ENCODE assay signal across 12 cellular contexts in the genomic region with DNA sequence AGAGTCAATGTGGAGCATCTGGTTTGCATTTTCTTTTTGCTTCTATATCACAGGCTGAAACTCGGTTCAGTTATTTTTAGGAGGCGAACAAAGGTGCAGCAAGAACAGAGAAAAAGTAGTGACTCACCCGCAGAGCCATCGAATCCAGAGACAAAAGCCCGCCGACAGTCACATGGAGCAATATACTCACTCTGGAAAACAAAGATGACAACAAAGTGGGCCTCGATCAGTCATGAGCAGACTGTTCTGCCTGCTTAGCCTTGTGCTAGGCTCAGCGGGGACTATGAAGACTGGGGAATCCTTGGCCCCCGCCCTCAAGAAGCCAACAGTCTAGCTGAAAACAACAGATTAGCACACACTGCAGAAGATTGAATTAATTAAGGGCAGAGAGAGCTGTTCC. TPM values are rescaled to one million over a fixed set of nuclear protein-coding genes. Genes with fewer than 3 reads are reported as not detected.
A peak's percentile ranks its signal among the peaks of the same experiment; 100 is the strongest.
DNase-seq lines count a peak whose midpoint lies in the region; ATAC-seq and TF ChIP-seq lines count a peak whose summit lies in the region.
"Had no signal": no experiment of that assay in that cellular context is flagged by ENCODE, and none has a peak within 500 bp of the region (broad histone marks: within the 10 kb centered on the region; RNA-seq: fewer than 3 reads in every experiment).

No MANE protein-coding gene starts in this region.

- H3K79me2 ChIP-seq in Loucy (ENCODE audit: insufficient read depth, low read length) (peaks cover 48% of the 10 kb centered on the region), neural progenitor cell (ENCODE audit: low read depth) (no peaks in the 10 kb centered on the region), OCI-LY7 (ENCODE audit: insufficient read depth, low read depth, low read length) (peaks cover 21% of the 10 kb centered on the region)

- no TSS peak for BruUV-seq in OCI-LY7 (replicated peaks; lab: Mats Ljungman, UMichigan)

- peaks cover 21% of the 10 kb centered on the region for H3K4me1 ChIP-seq in CD4-positive, alpha-beta memory T cell (ENCODE audit: insufficient read depth, low read length)
- H3K4me1 ChIP-seq in Loucy (ENCODE audit: insufficient read depth, low read length, poor library complexity, severe bottlenecking) (peaks cover 29% of the 10 kb centered on the region), neural progenitor cell (peaks cover 33% of the 10 kb centered on the region), OCI-LY7 (ENCODE audit: insufficient read depth, low read length, poor library complexity, severe bottlenecking) (no peaks in the 10 kb centered on the region)

- H4K20me1 ChIP-seq in Loucy (ENCODE audit: insufficient read depth, low read length, poor library complexity, severe bottlenecking) (no peaks in the 10 kb centered on the region), neural progenitor cell (ENCODE audit: low read depth) (peaks cover 7% of the 10 kb centered on the region), OCI-LY7 (ENCODE audit: insufficient read depth, low read length) (no peaks in the 10 kb centered on the region)

- H3K27ac Mint-ChIP-seq in CD4-positive, alpha-beta memory T cell, result peak overlapping the region in 5 of 7 donors; percentile 44 to 68 (median 58)
- H3K27ac Mint-ChIP-seq in neural progenitor cell, result peak overlapping the region; percentile 96

- no peak overlapping the region for H3K27ac ChIP-seq in CD4-positive, alpha-beta memory T cell (ENCODE audit: low read depth, low read length)
- H3K27ac ChIP-seq in dorsolateral prefrontal cortex, result peak overlapping the region in 56 of 59 donors; percentile 1 to 94 (median 82)
- no peak overlapping the region for H3K27ac ChIP-seq in neural progenitor cell
- no peak overlapping the region for H3K27ac ChIP-seq in OCI-LY7 (ENCODE audit: low read depth, low read length, poor library complexity, severe bottlenecking)
- H3K27ac ChIP-seq: SK-N-MC had no signal

- TF ChIP-seq CTCF in Loucy (conservative IDR thresholded peaks at IDR 0.05; ENCODE audit: low read length) (no peak), dorsolateral prefrontal cortex (IDR thresholded peaks at IDR 0.05 in 54 of 56, conservative IDR thresholded peaks at IDR 0.05 in 2 of 56; ENCODE audit: low read depth in 1 of 56, partially characterized antibody in 56 of 56) (no peak), neural progenitor cell (IDR thresholded peaks at IDR 0.05) (no peak), OCI-LY7 (conservative IDR thresholded peaks at IDR 0.05; ENCODE audit: low read length) (no peak), omental fat pad (IDR thresholded peaks at IDR 0.05) (no peak)

- H3F3A ChIP-seq in Loucy (ENCODE audit: low read depth) (no peaks in the 10 kb centered on the region), neural progenitor cell (ENCODE audit: low read depth) (peaks cover 22% of the 10 kb centered on the region)

- no peaks in the 10 kb centered on the region for H3K27me3 ChIP-seq in CD4-positive, alpha-beta memory T cell (ENCODE audit: insufficient read depth, low read length)
- H3K27me3 ChIP-seq in Loucy (ENCODE audit: insufficient read depth, low read length, poor library complexity, severe bottlenecking), result no peaks in the 10 kb centered on the region
- no peaks in the 10 kb centered on the region for H3K27me3 ChIP-seq in dorsolateral prefrontal cortex
- H3K27me3 ChIP-seq in neural progenitor cell, result no peaks in the 10 kb centered on the region

- peaks cover 24 to 78% (median 40%) of the 10 kb centered on the region in 4 donors for H3K4me1 Mint-ChIP-seq in CD4-positive, alpha-beta memory T cell
- peaks cover 26% of the 10 kb centered on the region for H3K4me1 Mint-ChIP-seq in neural progenitor cell

- H3K9me2 ChIP-seq in Loucy (replicated peaks; ENCODE audit: low read depth, low read length), result no peaks in the 10 kb centered on the region
- H3K9me2 ChIP-seq in OCI-LY7 (ENCODE audit: insufficient read depth, low read length), result no peaks in the 10 kb centered on the region

- H3K4me2 ChIP-seq in Loucy (ENCODE audit: low read depth, low read length, poor library complexity, severe bottlenecking), result peak overlapping the region; percentile 40
- peak overlapping the region; percentile 41 for H3K4me2 ChIP-seq in neural progenitor cell
- no peak overlapping the region for H3K4me2 ChIP-seq in OCI-LY7 (ENCODE audit: low read length)

- CTCF ChIA-PET in CD4-positive, alpha-beta memory T cell (lab: Charles Lee; ENCODE audit: partially characterized antibody), result interaction anchor here (1.2 to 2.2 kb wide), 3 partner anchors 9 to 40 kb away, joined by 3 to 11 read pairs (median 5); no protein-coding TSS in a partner anchor
- CTCF ChIA-PET in OCI-LY7 (lab: Charles Lee; ENCODE audit: unreplicated experiment), result interaction anchor here (1.0 kb wide), 1 partner anchor 10 kb away, joined by 4 read pairs; no protein-coding TSS in a partner anchor

- H3K9me3 ChIP-seq in CD4-positive, alpha-beta memory T cell (ENCODE audit: control insufficient read depth in 1 of 2, low read length in 2 of 2), result no peaks in the 10 kb centered on the region
- H3K9me3 ChIP-seq in Loucy (ENCODE audit: insufficient read depth, low read depth, low read length) (no peaks in the 10 kb centered on the region), neural progenitor cell (ENCODE audit: low read depth) (no peaks in the 10 kb centered on the region), OCI-LY7 (ENCODE audit: low read length) (no peaks in the 10 kb centered on the region)

- DNase-seq in CD4-positive, alpha-beta memory T cell, result no peak
- DNase-seq in dorsolateral prefrontal cortex (peak in 4 of 10 donors; percentile 43 to 73 (median 57)), neural progenitor cell (ENCODE audit: low spot score) (peak; percentile 66), OCI-LY7 (ENCODE audit: low spot score) (no peak), omental fat pad (ENCODE audit: low spot score) (no peak)
- DNase-seq: activated naive CD4-positive, alpha-beta T cell; NCI-H146; stimulated activated CD4-positive, alpha-beta T cell treated with anti-CD3 and anti-CD28 coated beads, Interleukin-12 subunit alpha, Interleukin-12 subunit beta, amount 100 ng/mL, for 4 hours had no signal

- peaks cover 51 to 52% of the 10 kb centered on the region in 2 donors for H3K36me3 Mint-ChIP-seq in CD4-positive, alpha-beta memory T cell
- peaks cover 32% of the 10 kb centered on the region for H3K36me3 Mint-ChIP-seq in neural progenitor cell

- H3K9ac ChIP-seq in Loucy (ENCODE audit: low read depth, low read length, poor library complexity, severe bottlenecking) (no peak overlapping the region), neural progenitor cell (no peak overlapping the region)

- no peaks in the 10 kb centered on the region for H3K9me3 Mint-ChIP-seq in CD4-positive, alpha-beta memory T cell
- H3K9me3 Mint-ChIP-seq in neural progenitor cell, result no peaks in the 10 kb centered on the region

- H3K27me3 Mint-ChIP-seq in CD4-positive, alpha-beta memory T cell, result no peaks in the 10 kb centered on the region
- H3K27me3 Mint-ChIP-seq in neural progenitor cell (ENCODE audit: insufficient read depth, low read depth), result peaks cover 2% of the 10 kb centered on the region

- intact Hi-C loops in CD4-positive, alpha-beta memory T cell (cut with micrococcal nuclease), result no loop called here
- intact Hi-C loops in dorsolateral prefrontal cortex (cut with DNase I), result no loop called here
- intact Hi-C loops in OCI-LY7 (cut with micrococcal nuclease; ENCODE audit: unreplicated experiment), result no loop called here

- H3K4me3 Mint-ChIP-seq in CD4-positive, alpha-beta memory T cell, result peak overlapping the region in 3 of 8 donors; percentile 5 to 62 (median 7)
- H3K4me3 Mint-ChIP-seq in neural progenitor cell, result peak overlapping the region; percentile 66

- peaks cover 18% of the 10 kb centered on the region for H3K36me3 ChIP-seq in CD4-positive, alpha-beta memory T cell (ENCODE audit: insufficient read depth, low read length)
- H3K36me3 ChIP-seq in Loucy (ENCODE audit: insufficient read depth, low read length) (peaks cover 53% of the 10 kb centered on the region; the same call in 1 of the 2 replicates), neural progenitor cell (no peaks in the 10 kb centered on the region), OCI-LY7 (ENCODE audit: insufficient read depth, low read length) (peaks cover 95% of the 10 kb centered on the region)

- H3K4me3 ChIP-seq in CD4-positive, alpha-beta memory T cell (ENCODE audit: low read length in 2 of 2), result no peak overlapping the region
- H3K4me3 ChIP-seq in Loucy (ENCODE audit: low read length, poor library complexity, severe bottlenecking), result no peak overlapping the region
- H3K4me3 ChIP-seq in dorsolateral prefrontal cortex, result no peak overlapping the region
- no peak overlapping the region for H3K4me3 ChIP-seq in neural progenitor cell
- no peak overlapping the region for H3K4me3 ChIP-seq in OCI-LY7 (ENCODE audit: low read depth, low read length, poor library complexity, severe bottlenecking)
- H3K4me3 ChIP-seq: SK-N-MC had no signal

- ATAC-seq in GM19324 (IDR thresholded peaks at IDR 0.05; ENCODE audit: low FRiP score, unreplicated experiment) (no peak), omental fat pad (ENCODE audit: low FRiP score) (no peak), GM18867 (IDR thresholded peaks at IDR 0.05; ENCODE audit: unreplicated experiment) (no peak)

- no peak overlapping the region for H2AFZ ChIP-seq in Loucy (ENCODE audit: low read length)
- no peak overlapping the region for H2AFZ ChIP-seq in neural progenitor cell (replicated peaks)
- no peak overlapping the region for H2AFZ ChIP-seq in OCI-LY7 (ENCODE audit: low read length)

- POLR2A ChIA-PET in CD4-positive, alpha-beta memory T cell (lab: Charles Lee; ENCODE audit: partially characterized antibody), result interaction anchor here (1.8 kb wide), 1 partner anchor 10 kb away, joined by 7 read pairs; no protein-coding TSS in a partner anchor
- POLR2A ChIA-PET in OCI-LY7 (lab: Charles Lee), result interaction anchor here (0.6 to 7.0 kb wide), 2 partner anchors 18 to 19 kb away, joined by 3 to 58 read pairs; no protein-coding TSS in a partner anchor

RNA-seq across cellular contexts. Expression of a gene that starts 30.4 kb away (rescaled TPM):
- 10 to 100 TPM; 59.0 to 63.3 TPM for total RNA-seq in CD4-positive, alpha-beta memory T cell
- polyA plus RNA-seq in CD4-positive, alpha-beta memory T cell, result 10 to 100 TPM; 24.7 to 40.0 TPM
- total RNA-seq in dorsolateral prefrontal cortex, result 10 to 100 TPM; 42.7 to 96.7 (median 63.5) TPM
- 94.8 and 113 TPM in 2 replicates for total RNA-seq in neural progenitor cell (ENCODE audit: low replicate concordance)
- 234 and 237 TPM in 2 replicates for total RNA-seq in OCI-LY7 (2014; rRNA removed; shearing (Covaris generic))
- total RNA-seq in OCI-LY7 (2022), result 130 and 136 TPM in 2 replicates
- total RNA-seq in omental fat pad, result 100 to 1,000 TPM in 1 of 4 donors, 10 to 100 TPM in 3; 52.8 to 101 (median 77.6) TPM

Comparison
In these comparisons a context has a peak if more than half of its experiments do, and no peak if none do; other contexts are left out.
1. H3K27ac ChIP-seq: peak in dorsolateral prefrontal cortex (56 of 59); none in CD4-positive, alpha-beta memory T cell (single experiment), neural progenitor cell (single experiment) and OCI-LY7 (single experiment).